ENCODE assay signal across 1 cellular context in genomic region chr14:98233656-98234055, GRCh38.
TF ChIP-seq lines count a peak whose summit lies in the region.

No MANE protein-coding gene starts in this region.

TF ChIP-seq in GM23338, 12 proteins besides CTCF, POLR2A, EP300 and RAD21:
- TF ChIP-seq, protein P1, sequence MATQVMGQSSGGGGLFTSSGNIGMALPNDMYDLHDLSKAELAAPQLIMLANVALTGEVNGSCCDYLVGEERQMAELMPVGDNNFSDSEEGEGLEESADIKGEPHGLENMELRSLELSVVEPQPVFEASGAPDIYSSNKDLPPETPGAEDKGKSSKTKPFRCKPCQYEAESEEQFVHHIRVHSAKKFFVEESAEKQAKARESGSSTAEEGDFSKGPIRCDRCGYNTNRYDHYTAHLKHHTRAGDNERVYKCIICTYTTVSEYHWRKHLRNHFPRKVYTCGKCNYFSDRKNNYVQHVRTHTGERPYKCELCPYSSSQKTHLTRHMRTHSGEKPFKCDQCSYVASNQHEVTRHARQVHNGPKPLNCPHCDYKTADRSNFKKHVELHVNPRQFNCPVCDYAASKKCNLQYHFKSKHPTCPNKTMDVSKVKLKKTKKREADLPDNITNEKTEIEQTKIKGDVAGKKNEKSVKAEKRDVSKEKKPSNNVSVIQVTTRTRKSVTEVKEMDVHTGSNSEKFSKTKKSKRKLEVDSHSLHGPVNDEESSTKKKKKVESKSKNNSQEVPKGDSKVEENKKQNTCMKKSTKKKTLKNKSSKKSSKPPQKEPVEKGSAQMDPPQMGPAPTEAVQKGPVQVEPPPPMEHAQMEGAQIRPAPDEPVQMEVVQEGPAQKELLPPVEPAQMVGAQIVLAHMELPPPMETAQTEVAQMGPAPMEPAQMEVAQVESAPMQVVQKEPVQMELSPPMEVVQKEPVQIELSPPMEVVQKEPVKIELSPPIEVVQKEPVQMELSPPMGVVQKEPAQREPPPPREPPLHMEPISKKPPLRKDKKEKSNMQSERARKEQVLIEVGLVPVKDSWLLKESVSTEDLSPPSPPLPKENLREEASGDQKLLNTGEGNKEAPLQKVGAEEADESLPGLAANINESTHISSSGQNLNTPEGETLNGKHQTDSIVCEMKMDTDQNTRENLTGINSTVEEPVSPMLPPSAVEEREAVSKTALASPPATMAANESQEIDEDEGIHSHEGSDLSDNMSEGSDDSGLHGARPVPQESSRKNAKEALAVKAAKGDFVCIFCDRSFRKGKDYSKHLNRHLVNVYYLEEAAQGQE (IDR thresholded peaks at IDR 0.05; ENCODE audit: unreplicated experiment): no peak
- TF ChIP-seq STAT1 (IDR thresholded peaks at IDR 0.05; ENCODE audit: unreplicated experiment): no peak
- TF ChIP-seq ZNF331 (CRISPR knock-in tag; IDR thresholded peaks at IDR 0.05; ENCODE audit: low read depth): no peak
- TF ChIP-seq POLR2AphosphoS5 (IDR thresholded peaks at IDR 0.05; ENCODE audit: low read depth): no peak
- TF ChIP-seq NANOG (IDR thresholded peaks at IDR 0.05; ENCODE audit: borderline replicate concordance): no peak
- no peak for TF ChIP-seq EZH2 (IDR thresholded peaks at IDR 0.05; ENCODE audit: low read depth, unreplicated experiment)
- TF ChIP-seq CREB1 (CRISPR knock-in tag; IDR thresholded peaks at IDR 0.05; ENCODE audit: low read depth): no peak
- TF ChIP-seq, protein P2, sequence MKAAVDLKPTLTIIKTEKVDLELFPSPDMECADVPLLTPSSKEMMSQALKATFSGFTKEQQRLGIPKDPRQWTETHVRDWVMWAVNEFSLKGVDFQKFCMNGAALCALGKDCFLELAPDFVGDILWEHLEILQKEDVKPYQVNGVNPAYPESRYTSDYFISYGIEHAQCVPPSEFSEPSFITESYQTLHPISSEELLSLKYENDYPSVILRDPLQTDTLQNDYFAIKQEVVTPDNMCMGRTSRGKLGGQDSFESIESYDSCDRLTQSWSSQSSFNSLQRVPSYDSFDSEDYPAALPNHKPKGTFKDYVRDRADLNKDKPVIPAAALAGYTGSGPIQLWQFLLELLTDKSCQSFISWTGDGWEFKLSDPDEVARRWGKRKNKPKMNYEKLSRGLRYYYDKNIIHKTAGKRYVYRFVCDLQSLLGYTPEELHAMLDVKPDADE (IDR thresholded peaks at IDR 0.05): no peak
- no peak for TF ChIP-seq JUNB (IDR thresholded peaks at IDR 0.05; ENCODE audit: unreplicated experiment)
- TF ChIP-seq ZNF114 (CRISPR knock-in tag; IDR thresholded peaks at IDR 0.05): no peak
- no peak for TF ChIP-seq EZH2phosphoT487 (IDR thresholded peaks at IDR 0.05; ENCODE audit: unreplicated experiment)
